ENCODE assay signal across 8 cellular contexts in the genomic region with DNA sequence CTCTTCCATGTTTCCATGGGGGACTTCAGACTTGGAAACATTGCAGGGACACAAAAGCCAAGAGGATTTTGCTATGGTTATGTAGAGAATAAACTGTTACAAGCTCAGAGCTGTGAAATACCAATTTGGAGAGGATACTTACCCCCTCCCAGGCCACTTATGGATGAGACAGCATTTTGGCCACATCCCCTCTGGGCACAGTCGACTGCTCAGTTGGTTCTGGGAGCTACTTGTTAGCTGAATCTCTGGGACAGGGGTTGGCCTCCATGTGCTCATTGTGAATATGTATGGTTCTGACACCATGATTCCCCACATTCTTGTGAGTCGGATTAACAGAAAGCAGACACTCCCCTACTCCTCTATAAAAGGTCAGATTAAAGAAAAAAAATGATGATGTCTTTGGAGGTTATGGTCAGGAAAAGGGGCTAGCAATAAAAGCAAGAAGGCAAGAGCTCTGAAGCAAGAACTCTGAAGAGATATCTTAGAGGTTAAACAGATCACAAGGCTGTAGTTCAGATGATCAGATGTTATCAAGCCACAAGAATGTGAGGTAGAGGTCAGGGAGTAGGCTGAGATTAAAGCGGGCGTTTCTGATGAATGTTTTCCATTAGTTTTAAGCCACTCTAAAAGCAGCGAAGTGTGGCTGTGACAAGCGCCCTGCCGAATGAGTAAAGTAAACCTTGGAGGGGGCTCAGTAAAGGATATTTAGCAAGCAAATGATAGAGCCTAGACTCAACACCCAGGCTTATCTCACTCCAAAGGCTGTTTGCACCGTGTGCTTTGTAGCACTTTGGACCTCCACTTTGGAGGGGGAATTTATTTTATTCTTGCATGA. TPM values are rescaled to one million over a fixed set of nuclear protein-coding genes. Genes with fewer than 3 reads are reported as not detected.
A peak's percentile ranks its signal among the peaks of the same experiment; 100 is the strongest.
DNase-seq lines count a peak whose midpoint lies in the region; ATAC-seq and TF ChIP-seq lines count a peak whose summit lies in the region.

No MANE protein-coding gene starts in this region.

- H3K4me2 ChIP-seq in GM23248 (ENCODE audit: unreplicated experiment) (peak overlapping the region; percentile 34), smooth muscle cell (peak overlapping the region; percentile 4)

- peak overlapping the region; percentile 37 for H2AFZ ChIP-seq in GM23248
- H2AFZ ChIP-seq in smooth muscle cell (ENCODE audit: low read depth) = no peak overlapping the region

- in situ Hi-C loops in GM23248 (cut with MboI) = no loop called here

- POLR2A ChIA-PET in GM10248 (lab: Yijun Ruan, JAX) = no interaction called here

- H3K9me2 ChIP-seq in GM23248 (ENCODE audit: insufficient read depth) = no peaks in the 10 kb centered on the region

- peak overlapping the region; percentile 26 for H3K9ac ChIP-seq in GM23248
- H3K9ac ChIP-seq in smooth muscle cell (ENCODE audit: low read depth) = no peak overlapping the region

- H3K4me1 ChIP-seq in GM23248 (ENCODE audit: insufficient read depth) (peaks cover 74% of the 10 kb centered on the region), smooth muscle cell (ENCODE audit: low read depth) (no peaks in the 10 kb centered on the region)

- peak; percentile 60 for DNase-seq in GM23248
- DNase-seq in SW480 (ENCODE audit: low spot score) = peak; percentile 61
- DNase-seq in fibroblast of mammary gland (ENCODE audit: low read depth) = peak; percentile 55
- no peak for DNase-seq in smooth muscle cell (lab: John Stamatoyannopoulos, UW; ENCODE audit: unreplicated experiment)
- no peak for DNase-seq in NOMO-1 treated with dmso at 0.1 percent for 144 hours (lab: John Stamatoyannopoulos, UW; ENCODE audit: unreplicated experiment)
- no peak for DNase-seq in NCI-H1105 (lab: John Stamatoyannopoulos, UW)
- no peak for DNase-seq in GM10248 (ENCODE audit: extremely low spot score)

- no peak for TF ChIP-seq CTCF in fibroblast of mammary gland (conservative IDR thresholded peaks at IDR 0.05; ENCODE audit: control insufficient read depth, insufficient read depth, low read depth, low read length)
- no peak for TF ChIP-seq CTCF in smooth muscle cell (IDR thresholded peaks at IDR 0.05; ENCODE audit: borderline replicate concordance, insufficient read depth, poor library complexity, severe bottlenecking)
- no peak for TF ChIP-seq CTCF in GM10248 (IDR thresholded peaks at IDR 0.05; ENCODE audit: control extremely low read depth, extremely low read depth, low read depth, missing control alignments)

- H3K9me3 ChIP-seq in GM23248 (ENCODE audit: low read depth) (no peaks in the 10 kb centered on the region), smooth muscle cell (replicated peaks; ENCODE audit: low read depth) (no peaks in the 10 kb centered on the region)

- H3K4me3 ChIP-seq in GM23248 (0 out of 2 replicates have a peak overlapping the region, but pooled peaks have one; percentile 9), fibroblast of mammary gland (ENCODE audit: control insufficient read depth, low read depth, low read length) (no peak overlapping the region), smooth muscle cell (no peak overlapping the region)

- CTCF ChIA-PET in GM10248 (lab: Yijun Ruan, JAX) = interaction anchor here (0.8 to 6.7 kb wide), 6 partner anchors 11 to 90 kb away, joined by 3 to 69 read pairs (median 5); a partner anchor contains a TSS

- peaks cover 50% of the 10 kb centered on the region for H3K79me2 ChIP-seq in GM23248 (ENCODE audit: insufficient read depth)
- no peaks in the 10 kb centered on the region for H3K79me2 ChIP-seq in smooth muscle cell (ENCODE audit: low read depth)

- no peak for ATAC-seq in GM21528 (IDR thresholded peaks at IDR 0.05; ENCODE audit: low FRiP score, unreplicated experiment)

- H3K36me3 ChIP-seq in GM23248 (ENCODE audit: low read depth) (no peaks in the 10 kb centered on the region; the same call in 1 of the 2 replicates), smooth muscle cell (ENCODE audit: low read depth) (no peaks in the 10 kb centered on the region)

- WGBS in GM23248 (ENCODE audit: low coverage in 1 of 2, low lambda C conversion rate in 2 of 2, missing lambda C conversion rate in 2 of 2), 2 experiments = 21 to 23% methylated on average over 8 of the region's 8 CpGs
- 13% methylated on average over 8 of the region's 8 CpGs for WGBS in smooth muscle cell (ENCODE audit: low lambda C conversion rate)

- H3K27ac ChIP-seq in GM23248 (peak overlapping the region; percentile 61), smooth muscle cell (ENCODE audit: low read depth) (no peak overlapping the region)

- H3K27me3 ChIP-seq in GM23248 (replicated peaks; ENCODE audit: insufficient read depth) (no peaks in the 10 kb centered on the region), smooth muscle cell (ENCODE audit: low read depth) (peaks cover 13% of the 10 kb centered on the region)

- H3F3A ChIP-seq in GM23248 (ENCODE audit: insufficient read depth) (peaks cover 50% of the 10 kb centered on the region), smooth muscle cell (ENCODE audit: low read depth) (no peaks in the 10 kb centered on the region)

- no peaks in the 10 kb centered on the region for H4K20me1 ChIP-seq in GM23248 (ENCODE audit: insufficient read depth)
- no peaks in the 10 kb centered on the region for H4K20me1 ChIP-seq in smooth muscle cell (ENCODE audit: low read depth)

RNA-seq across cellular contexts. Expression of a gene that starts 17.2 kb away (rescaled TPM):
- total RNA-seq in GM23248 (2014; rRNA removed; shearing (Covaris generic)) = 22.4 and 23.9 TPM in 2 replicates
- polyA plus RNA-seq in GM23248 (2016; fragmentation: Nextera tagmentation; extraction: Ambion mirVana) (13.3 and 15.1 TPM in 2 replicates), smooth muscle cell (0.49 and 0.61 TPM in 2 replicates)
- 1.1 and 1.2 TPM in 2 replicates for total RNA-seq in smooth muscle cell

RNA-seq across cellular contexts. Expression of a gene that starts 45.6 kb away (rescaled TPM):
- total RNA-seq in GM23248 (2014; rRNA removed; shearing (Covaris generic)) = 0.22 TPM in 1 of 2 replicates, not detected in the other
- polyA plus RNA-seq in GM23248 (2016; fragmentation: Nextera tagmentation; extraction: Ambion mirVana) (not detected in 2 replicates), smooth muscle cell (1.9 and 2.3 TPM in 2 replicates)
- 3.4 and 6.9 TPM in 2 replicates for total RNA-seq in smooth muscle cell

RNA-seq across cellular contexts. Expression of a gene that starts 55.3 kb away (rescaled TPM):
- total RNA-seq in GM23248 (2014; rRNA removed; shearing (Covaris generic)) = 161 and 164 TPM in 2 replicates
- 249 and 262 TPM in 2 replicates for polyA plus RNA-seq in GM23248 (2016; fragmentation: Nextera tagmentation; extraction: Ambion mirVana)
- total RNA-seq in smooth muscle cell = 2,305 and 2,362 TPM in 2 replicates
- 3,088 and 4,814 TPM in 2 replicates for polyA plus RNA-seq in smooth muscle cell

Comparison
In these comparisons a context has a peak if more than half of its experiments do, and no peak if none do; other contexts are left out.
1. DNase-seq: peak in GM23248 (single experiment), SW480 (single experiment) and fibroblast of mammary gland (single experiment); none in smooth muscle cell (single experiment), NOMO-1 treated with dmso at 0.1 percent for 144 hours (single experiment), NCI-H1105 (single experiment) and GM10248 (single experiment).
2. RNA of a gene that starts 17.2 kb away (total RNA-seq): 22.4 to 23.9 TPM in GM23248; 1.1 to 1.2 TPM in smooth muscle cell; every median in the first group is over 10 times any median in the second.
3. RNA of a gene that starts 55.3 kb away (total RNA-seq): 2,305 to 2,362 TPM in smooth muscle cell; 161 to 164 TPM in GM23248; every median in the first group is over 10 times any median in the second.